ENCODE assay signal across 12 cellular contexts in the genomic region with DNA sequence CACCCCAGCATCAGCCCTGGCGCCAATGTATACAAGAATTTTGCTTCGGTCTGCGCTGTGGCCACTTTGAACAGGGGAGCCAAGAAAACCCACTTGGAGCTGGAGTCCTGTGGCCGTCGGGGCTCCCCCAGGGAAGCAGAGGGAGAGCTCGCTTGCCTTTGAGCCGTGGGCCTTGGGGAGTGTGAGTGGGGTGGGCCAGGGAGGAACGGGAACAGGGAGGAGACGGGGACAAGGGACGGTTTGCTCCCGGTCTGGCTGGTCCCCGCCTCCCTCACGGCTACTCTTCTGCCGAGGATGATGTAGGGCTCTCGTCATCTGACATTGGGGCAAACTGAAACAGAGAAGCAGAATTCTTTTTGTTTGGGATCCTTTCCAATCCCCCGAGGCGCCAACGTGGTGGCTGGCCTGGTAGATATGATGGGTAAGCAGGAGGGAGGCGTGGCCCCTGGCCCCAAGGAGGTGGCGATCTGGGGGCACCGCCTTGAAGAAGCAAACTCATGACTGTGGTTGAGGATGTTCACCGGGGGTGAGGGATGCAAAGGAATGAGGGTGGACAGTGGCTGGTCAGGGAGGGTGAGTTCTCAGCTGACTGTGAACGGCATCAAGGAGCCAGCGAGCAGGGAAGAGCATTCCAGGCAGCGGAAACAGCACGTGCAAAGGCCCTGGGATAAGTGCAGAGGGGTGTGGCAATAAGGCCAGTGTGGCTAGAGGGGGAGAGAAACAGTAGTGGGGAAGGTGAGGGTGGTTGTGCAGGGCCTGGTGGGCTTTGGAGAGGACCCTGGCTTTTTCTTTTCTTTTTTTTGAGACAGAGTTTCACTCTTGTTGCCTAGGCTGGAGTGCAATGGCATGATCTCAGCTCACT. TPM values are rescaled to one million over a fixed set of nuclear protein-coding genes. Genes with fewer than 3 reads are reported as not detected.
DNase-seq lines count a peak whose midpoint lies in the region; ATAC-seq and TF ChIP-seq lines count a peak whose summit lies in the region.
"Had no signal": no experiment of that assay in that cellular context is flagged by ENCODE, and none has a peak within 500 bp of the region (broad histone marks: within the 10 kb centered on the region; RNA-seq: fewer than 3 reads in every experiment).

No MANE protein-coding gene starts in this region.

- H3K9me3 ChIP-seq in duodenal mucosa (ENCODE audit: control insufficient read depth in 1 of 2, low read length in 2 of 2) (no peaks in the 10 kb centered on the region), right lobe of liver (no peaks in the 10 kb centered on the region)
- H3K9me3 ChIP-seq: BLaER1 had no signal

- no peaks in the 10 kb centered on the region for H3K27me3 ChIP-seq in duodenal mucosa (ENCODE audit: control insufficient read depth in 1 of 2, insufficient read depth in 2 of 2, low read length in 2 of 2)
- H3K27me3 ChIP-seq in right lobe of liver: no peaks in the 10 kb centered on the region
- H3K27me3 ChIP-seq: BLaER1 had no signal

- no peak overlapping the region for H3K9ac ChIP-seq in duodenal mucosa (ENCODE audit: low read depth in 1 of 2, low read length in 2 of 2)
- H3K9ac ChIP-seq: BLaER1 had no signal

- H3K4me1 ChIP-seq in duodenal mucosa (ENCODE audit: control insufficient read depth in 1 of 2, insufficient read depth in 2 of 2, low read length in 2 of 2) (no peaks in the 10 kb centered on the region), right lobe of liver (peaks cover 0 to 16% (median 7%) of the 10 kb centered on the region in 4 donors)
- H3K4me1 ChIP-seq: BLaER1 had no signal

- peak; percentile 99 for DNase-seq in EL
- DNase-seq in right lobe of liver: no peak
- no peak for DNase-seq in DMS79 (lab: John Stamatoyannopoulos, UW)
- no peak for DNase-seq in NCI-H187 treated with DMSO at 0.1 percent for 48 hours (lab: John Stamatoyannopoulos, UW)
- no peak for DNase-seq in NCI-H345 treated with DMSO at 0.1 percent for 48 hours (lab: John Stamatoyannopoulos, UW; ENCODE audit: unreplicated experiment)
- DNase-seq: activated CD4-positive, CD25-positive, alpha-beta regulatory T cell; left colon; NCI-H524 had no signal

- H3K36me3 ChIP-seq in duodenal mucosa (ENCODE audit: control insufficient read depth in 1 of 2, insufficient read depth in 2 of 2, low read length in 2 of 2): peaks cover 4 to 9% of the 10 kb centered on the region in 2 donors
- peaks cover 0 to 30% (median 11%) of the 10 kb centered on the region in 4 donors for H3K36me3 ChIP-seq in right lobe of liver

- 79% methylated on average over 19 of the region's 26 CpGs for WGBS in right lobe of liver (ENCODE audit: insufficient coverage, low coverage, low lambda C conversion rate, missing lambda C conversion rate)

- TF ChIP-seq CTCF in right lobe of liver (IDR thresholded peaks at IDR 0.05): no peak

- no peak for TF ChIP-seq POLR2A in right lobe of liver (IDR thresholded peaks at IDR 0.05)

- H3K4me3 ChIP-seq in duodenal mucosa (ENCODE audit: low read depth in 1 of 2, low read length in 2 of 2) (no peak overlapping the region), right lobe of liver (no peak overlapping the region), skin epidermis (no peak overlapping the region)
- H3K4me3 ChIP-seq: BLaER1 had no signal

- H3K27ac ChIP-seq in duodenal mucosa (ENCODE audit: low read depth, low read length) (peak overlapping the region; percentile 73), right lobe of liver (peak overlapping the region in 2 of 3 donors; percentile 1 to 76), skin epidermis (peak overlapping the region in 19 of 21 experiments; percentile 2 to 84 (median 50))
- H3K27ac ChIP-seq: BLaER1 had no signal

- intact Hi-C loops in right lobe of liver (cut with DNase I): no loop called here

- no peak for ATAC-seq in right lobe of liver
- no peak for ATAC-seq in GM18868 (IDR thresholded peaks at IDR 0.05; ENCODE audit: unreplicated experiment)
- ATAC-seq: left colon had no signal

RNA-seq across cellular contexts. Expression of a gene that starts 10.9 kb away (rescaled TPM):
- 1 to 10 TPM in 5 of 6 experiments, under 1 TPM in 1; 0.90 to 3.8 (median 2.2) TPM for total RNA-seq in right lobe of liver

RNA-seq across cellular contexts. Expression of a gene that starts 30.8 kb away (rescaled TPM):
- 10 to 100 TPM; 36.3 to 65.4 (median 50.4) TPM for total RNA-seq in right lobe of liver
